In the genomic region with DNA sequence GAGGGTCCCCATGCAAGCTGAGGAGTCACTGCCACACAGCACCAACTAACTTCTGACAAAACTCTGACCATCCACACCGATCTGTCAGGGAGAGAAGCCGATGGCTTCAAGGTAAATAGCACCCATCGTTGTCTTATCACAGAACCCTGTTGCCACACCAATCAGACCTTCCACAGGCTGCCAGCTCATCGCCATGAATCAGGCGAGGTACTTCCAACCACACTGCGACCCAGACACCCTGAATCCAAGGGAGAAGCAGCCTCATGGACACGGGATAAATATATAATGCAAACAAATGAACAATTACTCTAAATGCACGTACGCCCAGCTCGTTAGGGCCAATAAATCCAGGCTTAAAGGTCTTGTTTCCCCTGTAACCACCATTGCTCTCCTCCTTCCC, we compare ENCODE assay signal across 14 cellular contexts. TPM values are rescaled to one million over a fixed set of nuclear protein-coding genes. Genes with fewer than 3 reads are reported as not detected.
A peak's percentile ranks its signal among the peaks of the same experiment; 100 is the strongest.
DNase-seq lines count a peak whose midpoint lies in the region; ATAC-seq, FAIRE-seq and TF ChIP-seq lines count a peak whose summit lies in the region.
"Had no signal": no experiment of that assay in that cellular context is flagged by ENCODE, and none has a peak within 500 bp of the region (broad histone marks: within the 10 kb centered on the region; RNA-seq: fewer than 3 reads in every experiment).

No MANE protein-coding gene starts in this region.

- H3K36me3 Mint-ChIP-seq in astrocyte (ENCODE audit: low read depth, unreplicated experiment) (peaks cover 7% of the 10 kb centered on the region), nephron (ENCODE audit: low read depth) (no peaks in the 10 kb centered on the region)

- ATAC-seq in foreskin keratinocyte = no peak

- peaks cover 96% of the 10 kb centered on the region for H3K79me2 ChIP-seq in astrocyte (ENCODE audit: insufficient read depth, low read length)

- peak; percentile 24 for DNase-seq in NCI-H2107 treated with DMSO at 0.1 percent for 48 hours (lab: John Stamatoyannopoulos, UW; ENCODE audit: unreplicated experiment)
- no peak for DNase-seq in NCI-H2107 (lab: John Stamatoyannopoulos, UW)
- peak; percentile 27 for DNase-seq in NCI-H1092 (lab: John Stamatoyannopoulos, UW)
- DNase-seq in astrocyte (ENCODE audit: low read depth) = peak; percentile 57
- no peak for DNase-seq in foreskin keratinocyte
- no peak for DNase-seq in caudate nucleus (lab: John Stamatoyannopoulos, UW)
- no peak for DNase-seq in NAMALWA (ENCODE audit: low spot score)
- DNase-seq: activated CD4-positive, CD25-positive, alpha-beta regulatory T cell; NCI-H1105 had no signal

- H3K27ac ChIP-seq in astrocyte (ENCODE audit: low read depth, low read length) (no peak overlapping the region), foreskin keratinocyte (no peak overlapping the region), caudate nucleus (ENCODE audit: low read depth, low read length) (no peak overlapping the region)
- H3K27ac ChIP-seq: ascending aorta, neutrophil had no signal

- H3K9me3 Mint-ChIP-seq in astrocyte (ENCODE audit: unreplicated experiment) = no peaks in the 10 kb centered on the region
- no peaks in the 10 kb centered on the region for H3K9me3 Mint-ChIP-seq in nephron

- H2AFZ ChIP-seq in astrocyte (ENCODE audit: low read depth, low read length) = no peak overlapping the region

- H3K4me3 Mint-ChIP-seq in astrocyte (ENCODE audit: unreplicated experiment) (no peak overlapping the region), nephron (no peak overlapping the region)

- peaks cover 31% of the 10 kb centered on the region for H3K4me1 ChIP-seq in astrocyte (ENCODE audit: insufficient read depth, low read length)
- H3K4me1 ChIP-seq in foreskin keratinocyte = no peaks in the 10 kb centered on the region

- H3K9ac ChIP-seq in astrocyte (ENCODE audit: low read length) = no peak overlapping the region

- no peak overlapping the region for H3K4me3 ChIP-seq in astrocyte (ENCODE audit: insufficient read depth, low read depth, low read length)
- H3K4me3 ChIP-seq: ascending aorta had no signal

- H3K27ac Mint-ChIP-seq in astrocyte (ENCODE audit: unreplicated experiment) (peak overlapping the region; percentile 7), nephron (peak overlapping the region; percentile 60 to 82 (median 63))

- no peaks in the 10 kb centered on the region for H3K36me3 ChIP-seq in astrocyte (ENCODE audit: insufficient read depth, low read length)
- H3K36me3 ChIP-seq: ascending aorta had no signal

- H4K20me1 ChIP-seq in astrocyte (ENCODE audit: insufficient read depth, low read length) = peaks cover 95% of the 10 kb centered on the region

- no peak for FAIRE-seq in astrocyte (lab: Jason Lieb, UNC)
- FAIRE-seq: A204.1, endometrium had no signal

- H3K27me3 ChIP-seq in astrocyte (ENCODE audit: insufficient read depth, low read length) (no peaks in the 10 kb centered on the region), foreskin keratinocyte (no peaks in the 10 kb centered on the region)
- H3K27me3 ChIP-seq: ascending aorta, neutrophil had no signal

- no peaks in the 10 kb centered on the region for H3K27me3 Mint-ChIP-seq in astrocyte (ENCODE audit: low read depth, unreplicated experiment)
- H3K27me3 Mint-ChIP-seq in nephron (ENCODE audit: low read depth) = peaks cover 4% of the 10 kb centered on the region

- TF ChIP-seq CTCF in astrocyte (IDR thresholded peaks at IDR 0.05; ENCODE audit: insufficient read depth, low read depth, low read length) (no peak), nephron (IDR thresholded peaks at IDR 0.05; ENCODE audit: unreplicated experiment in 3 of 3) (no peak), foreskin keratinocyte (conservative IDR thresholded peaks at IDR 0.05) (no peak)

- H3K4me2 ChIP-seq in astrocyte (ENCODE audit: low read length) = no peak overlapping the region

- no peaks in the 10 kb centered on the region for H3K9me3 ChIP-seq in astrocyte (ENCODE audit: insufficient read depth, low read depth, low read length)
- H3K9me3 ChIP-seq: ascending aorta, neutrophil had no signal

- H3K4me1 Mint-ChIP-seq in astrocyte (ENCODE audit: low read depth, unreplicated experiment) (peaks cover 48% of the 10 kb centered on the region), nephron (peaks cover 78% of the 10 kb centered on the region)

RNA-seq across cellular contexts. Expression of a gene that starts 20.8 kb away (rescaled TPM):
- total RNA-seq in astrocyte (61.3 and 70.5 TPM in 2 replicates), foreskin keratinocyte (54.7 and 56.3 TPM in 2 replicates)
- polyA plus RNA-seq in foreskin keratinocyte = 47.2 and 53.1 TPM in 2 replicates

RNA-seq across cellular contexts. Expression of a gene that starts 43.1 kb away (rescaled TPM):
- total RNA-seq in astrocyte (6.2 and 7.2 TPM in 2 replicates), foreskin keratinocyte (1.4 and 2.6 TPM in 2 replicates)
- polyA plus RNA-seq in foreskin keratinocyte = 1.4 and 2.9 TPM in 2 replicates

RNA-seq across cellular contexts. Expression of a gene that starts 52.5 kb away (rescaled TPM):
- total RNA-seq in astrocyte (3.9 and 4.2 TPM in 2 replicates), foreskin keratinocyte (1.5 and 2.1 TPM in 2 replicates)
- 0.89 and 1.2 TPM in 2 replicates for polyA plus RNA-seq in foreskin keratinocyte

RNA-seq across cellular contexts. Expression of a gene that starts 53.5 kb away (rescaled TPM):
- total RNA-seq in astrocyte (286 and 305 TPM in 2 replicates), foreskin keratinocyte (283 and 287 TPM in 2 replicates)
- 511 and 568 TPM in 2 replicates for polyA plus RNA-seq in foreskin keratinocyte

Comparison
In these comparisons a context has a peak if more than half of its experiments do, and no peak if none do; other contexts are left out.
1. DNase-seq: peak in NCI-H2107 treated with DMSO at 0.1 percent for 48 hours (single experiment), NCI-H1092 (single experiment) and astrocyte (single experiment); none in NCI-H2107 (single experiment), foreskin keratinocyte (0 of 2), caudate nucleus (0 of 61) and NAMALWA (single experiment).